Comparison of ENCODE assay signal across 25 cellular contexts in genomic region chr6:124132256-124132655, GRCh38.
DNase-seq lines count a peak whose midpoint lies in the region; ATAC-seq and TF ChIP-seq lines count a peak whose summit lies in the region.
"Had no signal": no experiment of that assay in that cellular context is flagged by ENCODE, and none has a peak within 500 bp of the region (broad histone marks: within the 10 kb centered on the region; RNA-seq: fewer than 3 reads in every experiment).

No MANE protein-coding gene starts in this region.

- ATAC-seq in HG03432 (IDR thresholded peaks at IDR 0.05; ENCODE audit: unreplicated experiment) = no peak
- ATAC-seq: foreskin keratinocyte; Right ventricle myocardium inferior; stimulated activated naive B cell treated with anti-CD40 and anti-IgM and Interleukin-4, amounts not matched to agents 10 μg/mL and 1 μg/mL and 100 μg/mL, for 72 hours; T-cell had no signal

- TF ChIP-seq CTCF in chondrocyte (IDR thresholded peaks at IDR 0.05) = no peak

- peaks cover 4% of the 10 kb centered on the region for H3K27me3 Mint-ChIP-seq in chondrocyte (ENCODE audit: low read depth)
- H3K27me3 Mint-ChIP-seq: activated T-cell treated with anti-CD3 and anti-CD28 coated beads, Interleukin-2, amount 50 U/mL, for 24 hours; stimulated activated naive B cell treated with anti-CD40 and anti-IgM and Interleukin-4, amounts not matched to agents 10 μg/mL and 1 μg/mL and 100 μg/mL, for 72 hours; T-cell had no signal

- H3K4me3 ChIP-seq in skeletal muscle cell (ENCODE audit: low read depth, low read length) = no peak overlapping the region
- H3K4me3 ChIP-seq: hepatocyte, left ventricle myocardium inferior, smooth muscle cell, vagina had no signal

- H3K36me3 Mint-ChIP-seq in chondrocyte (ENCODE audit: low read depth) = peaks cover 3% of the 10 kb centered on the region
- H3K36me3 Mint-ChIP-seq: immature natural killer cell; stimulated activated naive B cell treated with anti-CD40 and anti-IgM and Interleukin-4, amounts not matched to agents 10 μg/mL and 1 μg/mL and 100 μg/mL, for 72 hours; T-cell had no signal

- H3K4me1 Mint-ChIP-seq in chondrocyte (ENCODE audit: low read depth) = peaks cover 22% of the 10 kb centered on the region
- H3K4me1 Mint-ChIP-seq: immature natural killer cell; nephron progenitor cell; stimulated activated naive B cell treated with anti-CD40 and anti-IgM and Interleukin-4, amounts not matched to agents 10 μg/mL and 1 μg/mL and 100 μg/mL, for 72 hours; T-cell had no signal

- peaks cover 20% of the 10 kb centered on the region for H3K9me3 Mint-ChIP-seq in chondrocyte (ENCODE audit: low read depth)

- DNase-seq in SHP77 (lab: John Stamatoyannopoulos, UW) (peak; percentile 7 to 14), SHP77 treated with DMSO at 0.1 percent for 48 hours (lab: John Stamatoyannopoulos, UW) (no peak), NCI-H2107 treated with DMSO at 0.1 percent for 48 hours (lab: John Stamatoyannopoulos, UW; ENCODE audit: unreplicated experiment) (peak; percentile 59), chondrocyte (ENCODE audit: low spot score) (no peak), skeletal muscle cell (ENCODE audit: low read depth) (peak; percentile 10), ecto neural progenitor cell (ENCODE audit: low spot score) (no peak), cerebellar cortex (ENCODE audit: low spot score) (no peak)
- DNase-seq: activated CD4-positive, CD25-positive, alpha-beta regulatory T cell treated with anti-CD3 and anti-CD28 coated beads, Interleukin-2, amount 50 U/mL, for 72 hours; activated naive CD4-positive, alpha-beta T cell; activated T-cell treated with anti-CD3 and anti-CD28 coated beads, Interleukin-2, amount 50 U/mL, for 24 hours; amygdala; central memory CD4-positive, alpha-beta T cell; foreskin keratinocyte; immature natural killer cell; left ventricle myocardium inferior; midbrain; nephron progenitor cell; stimulated activated CD4-positive, alpha-beta T cell treated with anti-CD3 and anti-CD28 coated beads, Interleukin-2, amount 100 ng/mL, for 48 hours; stimulated activated naive B cell treated with anti-CD40 and anti-IgM and Interleukin-4, amounts not matched to agents 10 μg/mL and 1 μg/mL and 100 μg/mL, for 72 hours; T-cell had no signal

- no peak overlapping the region for H3K4me3 Mint-ChIP-seq in chondrocyte (ENCODE audit: unreplicated experiment)
- H3K4me3 Mint-ChIP-seq: activated T-cell treated with anti-CD3 and anti-CD28 coated beads, Interleukin-2, amount 50 U/mL, for 24 hours; immature natural killer cell; nephron progenitor cell; stimulated activated naive B cell treated with anti-CD40 and anti-IgM and Interleukin-4, amounts not matched to agents 10 μg/mL and 1 μg/mL and 100 μg/mL, for 72 hours; T-cell had no signal

- peak overlapping the region; percentile 63 for H3K27ac Mint-ChIP-seq in chondrocyte (ENCODE audit: unreplicated experiment)
- H3K27ac Mint-ChIP-seq: activated T-cell treated with anti-CD3 and anti-CD28 coated beads, Interleukin-2, amount 50 U/mL, for 24 hours; immature natural killer cell; nephron progenitor cell; stimulated activated naive B cell treated with anti-CD40 and anti-IgM and Interleukin-4, amounts not matched to agents 10 μg/mL and 1 μg/mL and 100 μg/mL, for 72 hours; T-cell had no signal

Comparison
In these comparisons a context has a peak if more than half of its experiments do, and no peak if none do; other contexts are left out.
1. DNase-seq: peak in SHP77 (2 of 2), NCI-H2107 treated with DMSO at 0.1 percent for 48 hours (single experiment) and skeletal muscle cell (single experiment); none in SHP77 treated with DMSO at 0.1 percent for 48 hours (single experiment), chondrocyte (single experiment), ecto neural progenitor cell (single experiment) and cerebellar cortex (single experiment).